Comparison of ENCODE assay signal across 23 cellular contexts in genomic region chr4:186743261-186743660, GRCh38. TPM values are rescaled to one million over a fixed set of nuclear protein-coding genes. Genes with fewer than 3 reads are reported as not detected.
DNase-seq lines count a peak whose midpoint lies in the region; ATAC-seq and TF ChIP-seq lines count a peak whose summit lies in the region.
"Had no signal": no experiment of that assay in that cellular context is flagged by ENCODE, and none has a peak within 500 bp of the region (broad histone marks: within the 10 kb centered on the region; RNA-seq: fewer than 3 reads in every experiment).

No MANE protein-coding gene starts in this region.

- ATAC-seq in GM19328 (IDR thresholded peaks at IDR 0.05; ENCODE audit: unreplicated experiment): no peak
- no peak for ATAC-seq in stimulated activated effector memory CD8-positive, alpha-beta T cell treated with anti-CD3 and anti-CD28 coated beads, Interleukin-12 subunit alpha, Interleukin-12 subunit beta, amount 100 ng/mL, for 72 hours
- ATAC-seq in right cardiac atrium: no peak
- ATAC-seq: HCT116, Panc1, SK-N-SH treated with all-trans-retinoic acid at 6 μM for 48 hours had no signal

- H3K9me3 ChIP-seq in right cardiac atrium (ENCODE audit: control insufficient read depth, low read length): no peaks in the 10 kb centered on the region
- H3K9me3 ChIP-seq: BE2C had no signal

- H3K36me3 Mint-ChIP-seq in stimulated activated effector memory CD8-positive, alpha-beta T cell treated with anti-CD3 and anti-CD28 coated beads, Interleukin-12 subunit alpha, Interleukin-12 subunit beta, amount 100 ng/mL, for 72 hours: no peaks in the 10 kb centered on the region
- H3K36me3 Mint-ChIP-seq in activated naive CD8-positive, alpha-beta T cell treated with anti-CD3 and anti-CD28 coated beads for 36 hours: no peaks in the 10 kb centered on the region

- no peaks in the 10 kb centered on the region for H3K4me1 Mint-ChIP-seq in stimulated activated effector memory CD8-positive, alpha-beta T cell treated with anti-CD3 and anti-CD28 coated beads, Interleukin-12 subunit alpha, Interleukin-12 subunit beta, amount 100 ng/mL, for 72 hours
- no peaks in the 10 kb centered on the region for H3K4me1 Mint-ChIP-seq in activated naive CD8-positive, alpha-beta T cell treated with anti-CD3 and anti-CD28 coated beads for 36 hours
- H3K4me1 Mint-ChIP-seq: IgD-negative memory B cell had no signal

- no peak overlapping the region for H3K27ac Mint-ChIP-seq in stimulated activated effector memory CD8-positive, alpha-beta T cell treated with anti-CD3 and anti-CD28 coated beads, Interleukin-12 subunit alpha, Interleukin-12 subunit beta, amount 100 ng/mL, for 72 hours
- H3K27ac Mint-ChIP-seq in activated naive CD8-positive, alpha-beta T cell treated with anti-CD3 and anti-CD28 coated beads for 36 hours: no peak overlapping the region
- H3K27ac Mint-ChIP-seq: CD4-positive, alpha-beta T cell; IgD-negative memory B cell had no signal

- H3K27me3 ChIP-seq in right cardiac atrium (ENCODE audit: control insufficient read depth, insufficient read depth): no peaks in the 10 kb centered on the region

- H3K9me3 Mint-ChIP-seq in stimulated activated effector memory CD8-positive, alpha-beta T cell treated with anti-CD3 and anti-CD28 coated beads, Interleukin-12 subunit alpha, Interleukin-12 subunit beta, amount 100 ng/mL, for 72 hours: peaks cover 11% of the 10 kb centered on the region
- no peaks in the 10 kb centered on the region for H3K9me3 Mint-ChIP-seq in activated naive CD8-positive, alpha-beta T cell treated with anti-CD3 and anti-CD28 coated beads for 36 hours
- H3K9me3 Mint-ChIP-seq: CD4-positive, alpha-beta T cell had no signal

- 54% methylated on average over 10 of the region's 10 CpGs for WGBS in right cardiac atrium

- no peaks in the 10 kb centered on the region for H3K4me1 ChIP-seq in right cardiac atrium (ENCODE audit: control insufficient read depth, insufficient read depth, low read length)
- H3K4me1 ChIP-seq: BE2C had no signal

- peak; percentile 25 for DNase-seq in AG10803 (ENCODE audit: low read depth)
- DNase-seq in GM03348 (ENCODE audit: low spot score): peak; percentile 16
- peak; percentile 28 for DNase-seq in fibroblast of villous mesenchyme (ENCODE audit: low read depth)
- peak; percentile 15 for DNase-seq in putamen (ENCODE audit: low spot score)
- no peak for DNase-seq in stimulated activated effector memory CD8-positive, alpha-beta T cell treated with anti-CD3 and anti-CD28 coated beads, Interleukin-12 subunit alpha, Interleukin-12 subunit beta, amount 100 ng/mL, for 72 hours (ENCODE audit: low spot score in 2 of 2)
- DNase-seq in activated naive CD8-positive, alpha-beta T cell treated with anti-CD3 and anti-CD28 coated beads for 36 hours: no peak
- DNase-seq in right cardiac atrium: no peak
- DNase-seq: BE2C; CD4-positive, alpha-beta T cell; COR-L47; DMS79; MV-4-11; NCI-H1105 treated with DMSO at 0.1 percent for 48 hours; NCI-H2081; NCI-H2171 treated with DMSO at 0.1 percent for 48 hours; NCI-H524 treated with DMSO at 0.1 percent for 48 hours; NCI-H82; SIG-M5 had no signal

- H3K27ac ChIP-seq in right cardiac atrium (ENCODE audit: low read length): no peak overlapping the region

- intact Hi-C loops in right cardiac atrium (cut with DNase I): no loop called here

- no peak overlapping the region for H3K4me3 Mint-ChIP-seq in stimulated activated effector memory CD8-positive, alpha-beta T cell treated with anti-CD3 and anti-CD28 coated beads, Interleukin-12 subunit alpha, Interleukin-12 subunit beta, amount 100 ng/mL, for 72 hours
- no peak overlapping the region for H3K4me3 Mint-ChIP-seq in activated naive CD8-positive, alpha-beta T cell treated with anti-CD3 and anti-CD28 coated beads for 36 hours
- H3K4me3 Mint-ChIP-seq: CD4-positive, alpha-beta T cell; IgD-negative memory B cell had no signal

- no peak overlapping the region for H3K4me3 ChIP-seq in AG10803 (ENCODE audit: low read length)
- no peak overlapping the region for H3K4me3 ChIP-seq in fibroblast of villous mesenchyme (ENCODE audit: low read depth, low read length)
- H3K4me3 ChIP-seq in right cardiac atrium (ENCODE audit: low read length): no peak overlapping the region

- H3K27me3 Mint-ChIP-seq in activated naive CD8-positive, alpha-beta T cell treated with anti-CD3 and anti-CD28 coated beads for 36 hours: no peaks in the 10 kb centered on the region
- H3K27me3 Mint-ChIP-seq: CD4-positive, alpha-beta T cell; IgD-negative memory B cell had no signal

- TF ChIP-seq CTCF in AG10803 (conservative IDR thresholded peaks at IDR 0.05; ENCODE audit: low read length): no peak
- no peak for TF ChIP-seq CTCF in fibroblast of villous mesenchyme (IDR thresholded peaks at IDR 0.05; ENCODE audit: insufficient read depth, low read depth, low read length)

RNA-seq across cellular contexts. Expression of gene FAT1, which starts 19.6 kb away (rescaled TPM):
- total RNA-seq in fibroblast of villous mesenchyme: 306 and 454 TPM in 2 replicates
- under 1 TPM in 1 of 2 experiments, not detected in 1; 0.02 TPM for total RNA-seq in activated naive CD8-positive, alpha-beta T cell treated with anti-CD3 and anti-CD28 coated beads for 36 hours
- 10 to 100 TPM; 76.7 to 95.2 (median 82.9) TPM for total RNA-seq in right cardiac atrium
- polyA plus RNA-seq in right cardiac atrium: 29.7 TPM
- polyA plus RNA-seq: IgD-negative memory B cell had no signal

Comparison
In these comparisons a context has a peak if more than half of its experiments do, and no peak if none do; other contexts are left out.
1. DNase-seq: peak in AG10803 (single experiment), GM03348 (single experiment), fibroblast of villous mesenchyme (single experiment) and putamen (single experiment); none in stimulated activated effector memory CD8-positive, alpha-beta T cell treated with anti-CD3 and anti-CD28 coated beads, Interleukin-12 subunit alpha, Interleukin-12 subunit beta, amount 100 ng/mL, for 72 hours (0 of 2), activated naive CD8-positive, alpha-beta T cell treated with anti-CD3 and anti-CD28 coated beads for 36 hours (single experiment) and right cardiac atrium (0 of 3).
2. RNA of gene FAT1, which starts 19.6 kb away (total RNA-seq): 306 to 454 TPM in fibroblast of villous mesenchyme and 76.7 to 95.2 TPM in right cardiac atrium; 0.02 TPM in activated naive CD8-positive, alpha-beta T cell treated with anti-CD3 and anti-CD28 coated beads for 36 hours; every median in the first group is over 10 times any median in the second.